In the genomic region with DNA sequence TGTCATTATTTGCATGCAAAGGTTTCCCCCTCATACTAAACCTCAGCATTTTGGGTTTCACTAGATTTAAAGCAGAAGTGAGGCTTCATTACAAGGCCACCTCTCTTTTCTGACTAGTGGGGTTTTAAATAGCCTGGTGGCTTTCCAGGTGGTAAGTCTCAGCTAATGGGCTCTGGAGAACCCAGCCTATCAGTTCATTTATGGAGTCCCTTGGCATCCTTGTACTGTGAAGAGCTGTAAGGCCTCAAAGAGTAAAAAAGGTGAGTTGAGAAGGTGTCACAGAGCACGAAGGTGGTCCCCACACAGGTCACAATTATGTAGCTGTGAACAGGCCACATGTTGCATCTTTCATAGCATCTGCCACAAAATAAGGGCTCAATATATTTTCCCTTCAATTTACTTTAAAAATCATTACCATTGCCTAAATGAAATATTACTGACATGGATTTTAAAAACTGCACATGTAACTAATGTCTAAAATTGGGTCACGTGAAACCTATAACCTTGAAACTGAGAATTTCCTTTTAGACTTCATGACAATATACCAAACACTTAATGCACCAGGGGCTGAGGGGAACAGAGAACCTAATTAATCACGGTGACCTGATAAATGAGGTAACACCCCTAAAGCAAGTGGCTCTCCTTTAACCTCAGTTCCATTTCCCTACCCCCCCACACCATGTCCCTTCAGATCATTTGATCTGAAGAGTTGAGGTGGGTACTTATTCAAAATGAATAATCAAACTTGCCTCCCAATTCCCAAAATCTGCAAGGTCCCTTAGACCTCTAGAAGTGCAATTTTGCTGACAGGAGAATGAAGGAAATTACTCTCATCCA, we compare ENCODE assay signal across 8 cellular contexts. TPM values are rescaled to one million over a fixed set of nuclear protein-coding genes. Genes with fewer than 3 reads are reported as not detected.
DNase-seq lines count a peak whose midpoint lies in the region; ATAC-seq and TF ChIP-seq lines count a peak whose summit lies in the region.

No MANE protein-coding gene starts in this region.

- no peak overlapping the region for H3K27ac ChIP-seq in stomach smooth muscle (ENCODE audit: low read length)

- H3K9me3 ChIP-seq in stomach smooth muscle (ENCODE audit: control insufficient read depth in 2 of 2, low read length in 2 of 2): no peaks in the 10 kb centered on the region

- H3K27me3 Mint-ChIP-seq in activated CD4-positive, alpha-beta T cell treated with anti-CD3 and anti-CD28 coated beads, Interleukin-2, amount 10 ng/mL, durations not matched to agents 24 days and 14 days: no peaks in the 10 kb centered on the region

- peak overlapping the region; percentile 43 to 62 for H3K9ac ChIP-seq in stomach smooth muscle (ENCODE audit: low read length in 2 of 2)

- peaks cover 43% of the 10 kb centered on the region for H3K4me1 Mint-ChIP-seq in activated CD4-positive, alpha-beta T cell treated with anti-CD3 and anti-CD28 coated beads, Interleukin-2, amount 10 ng/mL, durations not matched to agents 24 days and 14 days

- peaks cover 32% of the 10 kb centered on the region for H3K36me3 Mint-ChIP-seq in activated CD4-positive, alpha-beta T cell treated with anti-CD3 and anti-CD28 coated beads, Interleukin-2, amount 10 ng/mL, durations not matched to agents 24 days and 14 days (ENCODE audit: low read depth)

- no peaks in the 10 kb centered on the region for H3K27me3 ChIP-seq in stomach smooth muscle (ENCODE audit: control insufficient read depth in 1 of 2, insufficient read depth in 2 of 2, low read length in 2 of 2)

- peak; percentile 60 for DNase-seq in activated CD4-positive, alpha-beta T cell treated with anti-CD3 and anti-CD28 coated beads, Interleukin-2, amount 10 ng/mL, durations not matched to agents 24 days and 14 days
- DNase-seq in activated CD4-positive, alpha-beta T cell treated with anti-CD3 and anti-CD28 coated beads, Interleukin-2, amount 50 U/mL, for 4 hours: no peak
- DNase-seq in OCI-M1 (lab: John Stamatoyannopoulos, UW) (peak; percentile 39), fibroblast of the aortic adventitia (ENCODE audit: low read depth) (no peak), SW480 (ENCODE audit: low spot score) (no peak)
- DNase-seq in stimulated activated CD4-positive, alpha-beta T cell treated with anti-CD3 and anti-CD28 coated beads, Interleukin-4, amount 100 ng/mL, for 24 hours: no peak

- intact Hi-C loops in activated CD4-positive, alpha-beta T cell treated with anti-CD3 and anti-CD28 coated beads, Interleukin-2, amount 10 ng/mL, durations not matched to agents 24 days and 14 days (cut with micrococcal nuclease): loop anchor here (1.0 to 10.0 kb wide), 4 partner anchors 8 to 1867 kb away; a partner anchor contains a TSS

- H3K36me3 ChIP-seq in stomach smooth muscle (ENCODE audit: control insufficient read depth in 2 of 2, insufficient read depth in 2 of 2, low read length in 2 of 2): peaks cover 0 to 9% of the 10 kb centered on the region in 2 donors

- H3K9me3 Mint-ChIP-seq in activated CD4-positive, alpha-beta T cell treated with anti-CD3 and anti-CD28 coated beads, Interleukin-2, amount 10 ng/mL, durations not matched to agents 24 days and 14 days: peaks cover 6% of the 10 kb centered on the region

- peak overlapping the region; percentile 90 for H3K4me3 Mint-ChIP-seq in activated CD4-positive, alpha-beta T cell treated with anti-CD3 and anti-CD28 coated beads, Interleukin-2, amount 10 ng/mL, durations not matched to agents 24 days and 14 days

- peak overlapping the region; percentile 84 for H3K4me3 ChIP-seq in fibroblast of the aortic adventitia (ENCODE audit: low read depth, low read length)
- H3K4me3 ChIP-seq in stomach smooth muscle (ENCODE audit: low read length in 2 of 2): peak overlapping the region; percentile 72 to 87

- peak overlapping the region; percentile 89 for H3K27ac Mint-ChIP-seq in activated CD4-positive, alpha-beta T cell treated with anti-CD3 and anti-CD28 coated beads, Interleukin-2, amount 10 ng/mL, durations not matched to agents 24 days and 14 days

- peaks cover 9% of the 10 kb centered on the region for H3K4me1 ChIP-seq in stomach smooth muscle (ENCODE audit: control insufficient read depth, insufficient read depth, low read length)

- no peak for TF ChIP-seq CTCF in fibroblast of the aortic adventitia (IDR thresholded peaks at IDR 0.05; ENCODE audit: insufficient read depth, low read length)

- peak; percentile 48 for ATAC-seq in HG02610 (IDR thresholded peaks at IDR 0.05; ENCODE audit: unreplicated experiment)

RNA-seq across cellular contexts. Expression of a gene that starts 1.3 kb away (rescaled TPM):
- 65.0 and 70.7 TPM in 2 replicates for total RNA-seq in activated CD4-positive, alpha-beta T cell treated with anti-CD3 and anti-CD28 coated beads, Interleukin-2, amount 10 ng/mL, durations not matched to agents 24 days and 14 days
- 11.8 and 30.4 TPM in 2 replicates for total RNA-seq in fibroblast of the aortic adventitia (ENCODE audit: low replicate concordance)

RNA-seq across cellular contexts. Expression of a gene that starts 7.9 kb away (rescaled TPM):
- 13.3 and 16.3 TPM in 2 replicates for total RNA-seq in activated CD4-positive, alpha-beta T cell treated with anti-CD3 and anti-CD28 coated beads, Interleukin-2, amount 10 ng/mL, durations not matched to agents 24 days and 14 days
- 7.6 and 19.5 TPM in 2 replicates for total RNA-seq in fibroblast of the aortic adventitia (ENCODE audit: low replicate concordance)

Comparison
In these comparisons a context has a peak if more than half of its experiments do, and no peak if none do; other contexts are left out.
1. DNase-seq: peak in activated CD4-positive, alpha-beta T cell treated with anti-CD3 and anti-CD28 coated beads, Interleukin-2, amount 10 ng/mL, durations not matched to agents 24 days and 14 days (single experiment) and OCI-M1 (single experiment); none in activated CD4-positive, alpha-beta T cell treated with anti-CD3 and anti-CD28 coated beads, Interleukin-2, amount 50 U/mL, for 4 hours (0 of 2), fibroblast of the aortic adventitia (single experiment), stimulated activated CD4-positive, alpha-beta T cell treated with anti-CD3 and anti-CD28 coated beads, Interleukin-4, amount 100 ng/mL, for 24 hours (single experiment) and SW480 (single experiment).